10 cellular contexts compared by ENCODE assay signal in genomic region chr3:147411777-147412176, GRCh38. TPM values are rescaled to one million over a fixed set of nuclear protein-coding genes. Genes with fewer than 3 reads are reported as not detected.
DNase-seq lines count a peak whose midpoint lies in the region; ATAC-seq lines count a peak whose summit lies in the region.
"Had no signal": no experiment of that assay in that cellular context is flagged by ENCODE, and none has a peak within 500 bp of the region (broad histone marks: within the 10 kb centered on the region; RNA-seq: fewer than 3 reads in every experiment).

No MANE protein-coding gene starts in this region.

- H3K9me3 Mint-ChIP-seq in stimulated activated naive CD8-positive, alpha-beta T cell treated with anti-CD3 and anti-CD28 coated beads, Interleukin-15, Interleukin-2, amounts not matched to agents 100 ng/mL and 50 ng/mL, for 24 hours = peaks cover 19% of the 10 kb centered on the region
- H3K9me3 Mint-ChIP-seq in activated naive CD8-positive, alpha-beta T cell treated with anti-CD3 and anti-CD28 coated beads, Interleukin-2, amount 50 U/mL, for 24 hours = peaks cover 23% of the 10 kb centered on the region

- WGBS in mesodermal cell (ENCODE audit: insufficient coverage in 2 of 2), 2 experiments = 1% methylated on average over 13 to 17 of the region's 17 CpGs

- H3K4me1 Mint-ChIP-seq in stimulated activated naive CD8-positive, alpha-beta T cell treated with anti-CD3 and anti-CD28 coated beads, Interleukin-15, Interleukin-2, amounts not matched to agents 100 ng/mL and 50 ng/mL, for 24 hours (ENCODE audit: low read depth) = peaks cover 40% of the 10 kb centered on the region
- peaks cover 32% of the 10 kb centered on the region for H3K4me1 Mint-ChIP-seq in activated naive CD8-positive, alpha-beta T cell treated with anti-CD3 and anti-CD28 coated beads, Interleukin-2, amount 50 U/mL, for 24 hours

- H3K27ac ChIP-seq in mesodermal cell (ENCODE audit: low read depth, low read length, severe bottlenecking) = no peak overlapping the region
- H3K27ac ChIP-seq: C4-2B, PC-9 had no signal

- H3K4me3 ChIP-seq in mesodermal cell (ENCODE audit: extremely low read depth, insufficient read depth, low read length, poor library complexity, severe bottlenecking) = peak overlapping the region; percentile 26
- H3K4me3 ChIP-seq: PC-9 had no signal

- DNase-seq in stimulated activated naive CD8-positive, alpha-beta T cell treated with anti-CD3 and anti-CD28 coated beads, Interleukin-15, Interleukin-2, amounts not matched to agents 100 U/mL and 50 U/mL, for 24 hours = no peak
- DNase-seq in activated naive CD8-positive, alpha-beta T cell treated with anti-CD3 and anti-CD28 coated beads, Interleukin-2, amount 50 U/mL, for 24 hours = no peak
- DNase-seq in globus pallidus (ENCODE audit: low spot score) (no peak), AG08396 (ENCODE audit: low spot score) (no peak), UCSD-AML1 (lab: John Stamatoyannopoulos, UW; ENCODE audit: unreplicated experiment) (no peak), SW 1271 (lab: John Stamatoyannopoulos, UW) (no peak)
- DNase-seq: PC-9 had no signal

- H3K4me3 Mint-ChIP-seq in stimulated activated naive CD8-positive, alpha-beta T cell treated with anti-CD3 and anti-CD28 coated beads, Interleukin-15, Interleukin-2, amounts not matched to agents 100 ng/mL and 50 ng/mL, for 24 hours = peak overlapping the region; percentile 61
- peak overlapping the region; percentile 49 for H3K4me3 Mint-ChIP-seq in activated naive CD8-positive, alpha-beta T cell treated with anti-CD3 and anti-CD28 coated beads, Interleukin-2, amount 50 U/mL, for 24 hours

- ATAC-seq in stimulated activated naive CD8-positive, alpha-beta T cell treated with anti-CD3 and anti-CD28 coated beads, Interleukin-15, Interleukin-2, amounts not matched to agents 100 U/mL and 50 U/mL, for 24 hours = no peak
- no peak for ATAC-seq in activated naive CD8-positive, alpha-beta T cell treated with anti-CD3 and anti-CD28 coated beads, Interleukin-2, amount 50 U/mL, for 24 hours

- H3K36me3 Mint-ChIP-seq in stimulated activated naive CD8-positive, alpha-beta T cell treated with anti-CD3 and anti-CD28 coated beads, Interleukin-15, Interleukin-2, amounts not matched to agents 100 ng/mL and 50 ng/mL, for 24 hours (ENCODE audit: low read depth) = peaks cover 29% of the 10 kb centered on the region
- H3K36me3 Mint-ChIP-seq in activated naive CD8-positive, alpha-beta T cell treated with anti-CD3 and anti-CD28 coated beads, Interleukin-2, amount 50 U/mL, for 24 hours (ENCODE audit: low read depth) = peaks cover 28% of the 10 kb centered on the region

- H3K36me3 ChIP-seq in mesodermal cell (ENCODE audit: control insufficient read depth, insufficient read depth, low read length) = no peaks in the 10 kb centered on the region

- no peaks in the 10 kb centered on the region for H3K4me1 ChIP-seq in mesodermal cell (ENCODE audit: control insufficient read depth, insufficient read depth, low read length, poor library complexity, severe bottlenecking)

- peak overlapping the region; percentile 80 for H3K27ac Mint-ChIP-seq in stimulated activated naive CD8-positive, alpha-beta T cell treated with anti-CD3 and anti-CD28 coated beads, Interleukin-15, Interleukin-2, amounts not matched to agents 100 ng/mL and 50 ng/mL, for 24 hours
- peak overlapping the region; percentile 79 for H3K27ac Mint-ChIP-seq in activated naive CD8-positive, alpha-beta T cell treated with anti-CD3 and anti-CD28 coated beads, Interleukin-2, amount 50 U/mL, for 24 hours

- no peaks in the 10 kb centered on the region for H3K9me3 ChIP-seq in mesodermal cell (ENCODE audit: control insufficient read depth, low read length)

- H3K27me3 Mint-ChIP-seq in stimulated activated naive CD8-positive, alpha-beta T cell treated with anti-CD3 and anti-CD28 coated beads, Interleukin-15, Interleukin-2, amounts not matched to agents 100 ng/mL and 50 ng/mL, for 24 hours = peaks cover 86% of the 10 kb centered on the region
- peaks cover 85% of the 10 kb centered on the region for H3K27me3 Mint-ChIP-seq in activated naive CD8-positive, alpha-beta T cell treated with anti-CD3 and anti-CD28 coated beads, Interleukin-2, amount 50 U/mL, for 24 hours

RNA-seq across cellular contexts. Expression of gene ZIC1, which starts 2.6 kb away (rescaled TPM):
- 16.1 TPM for polyA plus RNA-seq in mesodermal cell (2013, experiment 1 of 2)
- polyA plus RNA-seq in mesodermal cell (2013, experiment 2 of 2) = 15.2 TPM

RNA-seq across cellular contexts. Expression of gene ZIC4, which starts 5.4 kb away (rescaled TPM):
- 2.7 TPM for polyA plus RNA-seq in mesodermal cell (2013, experiment 1 of 2)
- polyA plus RNA-seq in mesodermal cell (2013, experiment 2 of 2) = 2.1 TPM
